ENCODE assay signal across 20 cellular contexts in genomic region chr4:141390527-141391046, GRCh38.
DNase-seq lines count a peak whose midpoint lies in the region; ATAC-seq and TF ChIP-seq lines count a peak whose summit lies in the region.
"Had no signal": no experiment of that assay in that cellular context is flagged by ENCODE, and none has a peak within 500 bp of the region (broad histone marks: within the 10 kb centered on the region; RNA-seq: fewer than 3 reads in every experiment).

No MANE protein-coding gene starts in this region.

- BruUV-seq in MCF 10A (replicated peaks; lab: Mats Ljungman, UMichigan): no TSS peak
- BruUV-seq in mammary epithelial cell (replicated peaks; lab: Mats Ljungman, UMichigan): no TSS peak

- no peak overlapping the region for H3K4me2 ChIP-seq in mammary epithelial cell (ENCODE audit: insufficient read depth, low read depth, low read length)

- no peaks in the 10 kb centered on the region for H3K79me2 ChIP-seq in mammary epithelial cell (ENCODE audit: insufficient read depth, low read length)

- H3K27me3 ChIP-seq in breast epithelium (no peaks in the 10 kb centered on the region), mammary epithelial cell (ENCODE audit: insufficient read depth, low read length) (no peaks in the 10 kb centered on the region)

- no peak for TF ChIP-seq POLR2A in breast epithelium (IDR thresholded peaks at IDR 0.05)

- peaks cover 10% of the 10 kb centered on the region for H3K36me3 Mint-ChIP-seq in MCF 10A (ENCODE audit: insufficient read depth, unreplicated experiment)

- no peak overlapping the region for H3K4me3 ChIP-seq in breast epithelium
- H3K4me3 ChIP-seq in mammary epithelial cell (replicated peaks in 1 of 3; ENCODE audit: insufficient read depth in 1 of 3, low read depth in 2 of 3, low read length in 3 of 3): no peak overlapping the region
- H3K4me3 ChIP-seq: HAP-1, SK-N-MC had no signal

- H4K20me1 ChIP-seq in mammary epithelial cell (ENCODE audit: insufficient read depth, low read length): no peaks in the 10 kb centered on the region

- H3K27ac Mint-ChIP-seq in MCF 10A (ENCODE audit: low read depth, unreplicated experiment): peak overlapping the region; percentile 46

- WGBS in mammary epithelial cell (ENCODE audit: low coverage, missing lambda C conversion rate): 100% methylated on average over 1 of the region's 1 CpG

- intact Hi-C loops in MCF 10A (cut with micrococcal nuclease): no loop called here
- intact Hi-C loops in breast epithelium (cut with DNase I; ENCODE audit: low total_unique reads): no loop called here
- intact Hi-C loops in mammary epithelial cell (cut with micrococcal nuclease): no loop called here

- no peaks in the 10 kb centered on the region for H3K27me3 Mint-ChIP-seq in MCF 10A (ENCODE audit: insufficient read depth, unreplicated experiment)

- CTCF ChIA-PET in MCF 10A (lab: Yijun Ruan, JAX) (no interaction called here), mammary epithelial cell (lab: Charles Lee; ENCODE audit: low non-redundant PET) (no interaction called here)

- H3K4me1 Mint-ChIP-seq in MCF 10A (ENCODE audit: insufficient read depth, unreplicated experiment): peaks cover 37% of the 10 kb centered on the region

- H3K27ac ChIP-seq in breast epithelium (no peak overlapping the region), mammary epithelial cell (ENCODE audit: insufficient read depth, low read depth, low read length) (no peak overlapping the region)
- H3K27ac ChIP-seq: 22Rv1, C4-2B, SK-N-MC had no signal

- H3K9me3 ChIP-seq in breast epithelium (no peaks in the 10 kb centered on the region), mammary epithelial cell (replicated peaks; ENCODE audit: insufficient read depth, low read length) (no peaks in the 10 kb centered on the region)
- H3K9me3 ChIP-seq: HAP-1 had no signal

- no peaks in the 10 kb centered on the region for H3K9me3 Mint-ChIP-seq in MCF 10A (ENCODE audit: unreplicated experiment)

- no peak overlapping the region for H2AFZ ChIP-seq in mammary epithelial cell (ENCODE audit: low read depth, low read length)

- POLR2A ChIA-PET in MCF 10A (lab: Yijun Ruan, JAX): interaction anchor here (0.6 to 1.5 kb wide), 5 partner anchors 12 to 1118 kb away, joined by 3 to 5 read pairs (median 3); no protein-coding TSS in a partner anchor

- H3K9ac ChIP-seq in mammary epithelial cell (ENCODE audit: insufficient read depth, low read length): no peak overlapping the region

- TF ChIP-seq CTCF in MCF 10A (IDR thresholded peaks at IDR 0.05; ENCODE audit: unreplicated experiment): no peak
- TF ChIP-seq CTCF in breast epithelium (IDR thresholded peaks at IDR 0.05): no peak
- no peak for TF ChIP-seq CTCF in mammary epithelial cell (conservative IDR thresholded peaks at IDR 0.05 in 1 of 2, IDR thresholded peaks at IDR 0.05 in 1 of 2; ENCODE audit: extremely low read depth in 1 of 2, insufficient read depth in 1 of 2, low read depth in 1 of 2, low read length in 2 of 2)

- no peaks in the 10 kb centered on the region for H3K4me1 ChIP-seq in breast epithelium
- H3K4me1 ChIP-seq in mammary epithelial cell (ENCODE audit: insufficient read depth, low read length): peaks cover 36% of the 10 kb centered on the region
- H3K4me1 ChIP-seq: HAP-1 had no signal

- no peak for DNase-seq in MCF 10A (ENCODE audit: unreplicated experiment)
- DNase-seq in breast epithelium (ENCODE audit: low spot score in 2 of 2): no peak
- peak; percentile 43 for DNase-seq in mammary epithelial cell
- no peak for DNase-seq in NCI-H2081 treated with DMSO at 0.1 percent for 48 hours (lab: John Stamatoyannopoulos, UW)
- DNase-seq in foreskin melanocyte: no peak
- DNase-seq in activated naive CD4-positive, alpha-beta T cell treated with anti-CD3 and anti-CD28 coated beads, Interleukin-2, amount 50 U/mL, for 16 hours: no peak
- DNase-seq: AML-193, DMS79 treated with DMSO at 0.1 percent for 48 hours, Kasumi-1, NCI-H1105 treated with DMSO at 0.1 percent for 48 hours, NCI-H1694 treated with DMSO at 0.1 percent for 48 hours, NCI-H2227 treated with DMSO at 0.1 percent for 48 hours, NCI-H524, OCI-M1 had no signal

- H3K4me3 Mint-ChIP-seq in MCF 10A (ENCODE audit: unreplicated experiment): no peak overlapping the region

- ATAC-seq in HG03039 (IDR thresholded peaks at IDR 0.05; ENCODE audit: unreplicated experiment) (peak; percentile 50), GM18861 (IDR thresholded peaks at IDR 0.05; ENCODE audit: unreplicated experiment) (no peak)

- in situ Hi-C loops in mammary epithelial cell (cut with MboI; ENCODE audit: low sequenced_read_pairs in 2 of 2): no loop called here

- H3K36me3 ChIP-seq in breast epithelium: no peaks in the 10 kb centered on the region
- no peaks in the 10 kb centered on the region for H3K36me3 ChIP-seq in mammary epithelial cell (ENCODE audit: insufficient read depth, low read length)
- H3K36me3 ChIP-seq: HAP-1 had no signal

- dilution Hi-C loops in mammary epithelial cell (cut with HindIII; ENCODE audit: low sequenced_read_pairs): no loop called here
